Comparison of ENCODE assay signal across 10 cellular contexts in genomic region chr5:77168187-77168883, GRCh38. TPM values are rescaled to one million over a fixed set of nuclear protein-coding genes. Genes with fewer than 3 reads are reported as not detected.
DNase-seq lines count a peak whose midpoint lies in the region; TF ChIP-seq lines count a peak whose summit lies in the region.
"Had no signal": no experiment of that assay in that cellular context is flagged by ENCODE, and none has a peak within 500 bp of the region (broad histone marks: within the 10 kb centered on the region; RNA-seq: fewer than 3 reads in every experiment).

No MANE protein-coding gene starts in this region.

- H3K4me1 Mint-ChIP-seq in CD14-positive monocyte = peaks cover 3% of the 10 kb centered on the region
- no peaks in the 10 kb centered on the region for H3K4me1 Mint-ChIP-seq in activated CD4-positive, alpha-beta T cell treated with anti-CD3 and anti-CD28 coated beads, Interleukin-2, amount 10 ng/mL, durations not matched to agents 24 days and 14 days

- H3K9me3 Mint-ChIP-seq in CD14-positive monocyte = peaks cover 0 to 3% (median 0%) of the 10 kb centered on the region in 7 donors
- no peaks in the 10 kb centered on the region for H3K9me3 Mint-ChIP-seq in activated CD4-positive, alpha-beta T cell treated with anti-CD3 and anti-CD28 coated beads, Interleukin-2, amount 10 ng/mL, durations not matched to agents 24 days and 14 days

- TF ChIP-seq EP300 in esophagus muscularis mucosa (IDR thresholded peaks at IDR 0.05) = no peak

- no peak for TF ChIP-seq POLR2A in esophagus muscularis mucosa (IDR thresholded peaks at IDR 0.05; ENCODE audit: low read depth)

- H3K4me3 ChIP-seq in AG09309 (ENCODE audit: control insufficient read depth, low read depth, low read length) = no peak overlapping the region; the same call in 1 of the 2 replicates
- peak overlapping the region in 1 of 4 donors; percentile 25 for H3K4me3 ChIP-seq in esophagus muscularis mucosa
- H3K4me3 ChIP-seq: colonic mucosa had no signal

- WGBS in esophagus muscularis mucosa = 41% methylated on average over 6 of the region's 9 CpGs

- H3K9me3 ChIP-seq in esophagus muscularis mucosa = no peaks in the 10 kb centered on the region
- H3K9me3 ChIP-seq: colonic mucosa had no signal

- H3K27ac ChIP-seq in esophagus muscularis mucosa (replicated peaks in 1 of 4) = peak overlapping the region in 3 of 4 donors; percentile 38 to 63 (median 48)
- H3K27ac ChIP-seq: colonic mucosa had no signal

- H3K27me3 Mint-ChIP-seq in CD14-positive monocyte (ENCODE audit: low read depth in 3 of 3) = peaks cover 0 to 10% (median 8%) of the 10 kb centered on the region in 3 donors
- H3K27me3 Mint-ChIP-seq in activated CD4-positive, alpha-beta T cell treated with anti-CD3 and anti-CD28 coated beads, Interleukin-2, amount 10 ng/mL, durations not matched to agents 24 days and 14 days = peaks cover 17% of the 10 kb centered on the region

- intact Hi-C loops in esophagus muscularis mucosa (cut with DNase I) = no loop called here
- intact Hi-C loops in CD14-positive monocyte (cut with micrococcal nuclease) = no loop called here
- intact Hi-C loops in activated CD4-positive, alpha-beta T cell treated with anti-CD3 and anti-CD28 coated beads, Interleukin-2, amount 10 ng/mL, durations not matched to agents 24 days and 14 days (cut with micrococcal nuclease) = no loop called here

- H3K27me3 ChIP-seq in esophagus muscularis mucosa = no peaks in the 10 kb centered on the region
- H3K27me3 ChIP-seq: colonic mucosa had no signal

- H3K27ac Mint-ChIP-seq in CD14-positive monocyte = no peak overlapping the region
- H3K27ac Mint-ChIP-seq in activated CD4-positive, alpha-beta T cell treated with anti-CD3 and anti-CD28 coated beads, Interleukin-2, amount 10 ng/mL, durations not matched to agents 24 days and 14 days = no peak overlapping the region

- TF ChIP-seq CTCF in AG09309 (IDR thresholded peaks at IDR 0.05; ENCODE audit: control insufficient read depth, insufficient read depth, low read depth, low read length, missing control alignments) (no peak), esophagus muscularis mucosa (IDR thresholded peaks at IDR 0.05) (no peak), CD14-positive monocyte (IDR thresholded peaks at IDR 0.05) (no peak)

- H3K36me3 Mint-ChIP-seq in CD14-positive monocyte = no peaks in the 10 kb centered on the region
- H3K36me3 Mint-ChIP-seq in activated CD4-positive, alpha-beta T cell treated with anti-CD3 and anti-CD28 coated beads, Interleukin-2, amount 10 ng/mL, durations not matched to agents 24 days and 14 days (ENCODE audit: low read depth) = no peaks in the 10 kb centered on the region

- peaks cover 19 to 24% (median 23%) of the 10 kb centered on the region in 4 donors for H3K4me1 ChIP-seq in esophagus muscularis mucosa
- H3K4me1 ChIP-seq: colonic mucosa had no signal

- no peaks in the 10 kb centered on the region for H3K36me3 ChIP-seq in esophagus muscularis mucosa
- H3K36me3 ChIP-seq: colonic mucosa had no signal

- no peak overlapping the region for H3K4me3 Mint-ChIP-seq in CD14-positive monocyte
- no peak overlapping the region for H3K4me3 Mint-ChIP-seq in activated CD4-positive, alpha-beta T cell treated with anti-CD3 and anti-CD28 coated beads, Interleukin-2, amount 10 ng/mL, durations not matched to agents 24 days and 14 days

- DNase-seq in AG09309 (ENCODE audit: low read depth) (peak; percentile 13), NCI-H446 treated with DMSO at 0.1 percent for 48 hours (lab: John Stamatoyannopoulos, UW) (peak; percentile 79), esophagus muscularis mucosa (ENCODE audit: extremely low spot score) (peak; percentile 88), nucleus accumbens (lab: John Stamatoyannopoulos, UW) (peak in 54 of 56 donors; percentile 13 to 90 (median 70)), iPS-NIHi11 (ENCODE audit: low spot score) (no peak), CD14-positive monocyte (ENCODE audit: low spot score) (no peak), RKO (ENCODE audit: low spot score) (no peak)
- DNase-seq in activated CD4-positive, alpha-beta T cell treated with anti-CD3 and anti-CD28 coated beads, Interleukin-2, amount 10 ng/mL, durations not matched to agents 24 days and 14 days = no peak
- DNase-seq: GF-D8 had no signal

RNA-seq across cellular contexts. Expression of gene PDE8B, which starts 42.1 kb away (rescaled TPM):
- total RNA-seq in esophagus muscularis mucosa = 1 to 10 TPM in 2 of 4 donors, under 1 TPM in 2; 0.83 to 7.1 (median 1.5) TPM
- polyA plus RNA-seq in CD14-positive monocyte = under 1 TPM; 0.11 to 0.29 TPM
- total RNA-seq in activated CD4-positive, alpha-beta T cell treated with anti-CD3 and anti-CD28 coated beads, Interleukin-2, amount 10 ng/mL, durations not matched to agents 24 days and 14 days = 0.17 and 0.19 TPM in 2 replicates

Comparison
In these comparisons a context has a peak if more than half of its experiments do, and no peak if none do; other contexts are left out.
1. DNase-seq: peak in AG09309 (single experiment), NCI-H446 treated with DMSO at 0.1 percent for 48 hours (single experiment), esophagus muscularis mucosa (single experiment) and nucleus accumbens (54 of 56); none in iPS-NIHi11 (single experiment), CD14-positive monocyte (single experiment), activated CD4-positive, alpha-beta T cell treated with anti-CD3 and anti-CD28 coated beads, Interleukin-2, amount 10 ng/mL, durations not matched to agents 24 days and 14 days (single experiment) and RKO (single experiment).